In genomic region chr20:49938173-49939163, GRCh38 we compare ENCODE assay signal across 8 cellular contexts. TPM values are rescaled to one million over a fixed set of nuclear protein-coding genes. Genes with fewer than 3 reads are reported as not detected.
DNase-seq lines count a peak whose midpoint lies in the region; ATAC-seq and TF ChIP-seq lines count a peak whose summit lies in the region.

No MANE protein-coding gene starts in this region.

- H3K4me1 ChIP-seq in testis = peaks cover 22% of the 10 kb centered on the region

- intact Hi-C loops in testis (cut with DNase I; ENCODE audit: low total_unique reads) = no loop called here

- no peak for ATAC-seq in activated CD8-positive, alpha-beta memory T cell treated with anti-CD3 and anti-CD28 coated beads, Interleukin-2, amount 10 ng/mL, durations not matched to agents 7 days and 5 days
- no peak for ATAC-seq in GM18505 (IDR thresholded peaks at IDR 0.05; ENCODE audit: unreplicated experiment)

- TF ChIP-seq POLR2A in testis (IDR thresholded peaks at IDR 0.05) (no peak), GM18505 (IDR thresholded peaks at IDR 0.05; ENCODE audit: borderline replicate concordance, extremely low read depth, insufficient read depth, insufficient read length) (no peak)

- H3K4me1 Mint-ChIP-seq in activated CD8-positive, alpha-beta memory T cell treated with anti-CD3 and anti-CD28 coated beads, Interleukin-2, amount 10 ng/mL, durations not matched to agents 7 days and 5 days = peaks cover 55% of the 10 kb centered on the region

- no peak for DNase-seq in activated CD8-positive, alpha-beta memory T cell treated with anti-CD3 and anti-CD28 coated beads, Interleukin-2, amount 10 ng/mL, durations not matched to agents 7 days and 5 days
- no peak for DNase-seq in activated CD8-positive, alpha-beta memory T cell treated with anti-CD3 and anti-CD28 coated beads for 24 hours
- DNase-seq in amniotic epithelial cell (ENCODE audit: low read depth) (peak; percentile 41), kidney tubule cell (ENCODE audit: low spot score) (peak; percentile 66), testis (peak; percentile 74), LoVo (ENCODE audit: low spot score) (no peak)
- no peak for DNase-seq in central memory CD4-positive, alpha-beta T cell

- H3K9me3 Mint-ChIP-seq in activated CD8-positive, alpha-beta memory T cell treated with anti-CD3 and anti-CD28 coated beads, Interleukin-2, amount 10 ng/mL, durations not matched to agents 7 days and 5 days (ENCODE audit: low read depth) = no peaks in the 10 kb centered on the region

- no peaks in the 10 kb centered on the region for H3K27me3 ChIP-seq in testis

- no peak overlapping the region for H3K4me3 ChIP-seq in testis

- 46% methylated on average over 12 of the region's 12 CpGs for WGBS in testis, 2 donors

- peak overlapping the region; percentile 25 for H3K4me3 Mint-ChIP-seq in activated CD8-positive, alpha-beta memory T cell treated with anti-CD3 and anti-CD28 coated beads, Interleukin-2, amount 10 ng/mL, durations not matched to agents 7 days and 5 days

- H3K27me3 Mint-ChIP-seq in activated CD8-positive, alpha-beta memory T cell treated with anti-CD3 and anti-CD28 coated beads, Interleukin-2, amount 10 ng/mL, durations not matched to agents 7 days and 5 days = no peaks in the 10 kb centered on the region

- no peaks in the 10 kb centered on the region for H3K9me3 ChIP-seq in testis

- H3K36me3 Mint-ChIP-seq in activated CD8-positive, alpha-beta memory T cell treated with anti-CD3 and anti-CD28 coated beads, Interleukin-2, amount 10 ng/mL, durations not matched to agents 7 days and 5 days = peaks cover 24% of the 10 kb centered on the region

- CTCF ChIA-PET in activated CD8-positive, alpha-beta memory T cell treated with anti-CD3 and anti-CD28 coated beads, Interleukin-2, amount 10 ng/mL, durations not matched to agents 7 days and 5 days (lab: Charles Lee) = interaction anchor here (0.7 to 4.4 kb wide), 5 partner anchors 8 to 147 kb away, joined by 3 to 21 read pairs (median 6); no protein-coding TSS in a partner anchor

- peak overlapping the region; percentile 71 for H3K27ac Mint-ChIP-seq in activated CD8-positive, alpha-beta memory T cell treated with anti-CD3 and anti-CD28 coated beads, Interleukin-2, amount 10 ng/mL, durations not matched to agents 7 days and 5 days

- TF ChIP-seq CTCF in testis (IDR thresholded peaks at IDR 0.05) = no peak

- no peaks in the 10 kb centered on the region for H3K36me3 ChIP-seq in testis (ENCODE audit: low read depth, missing control alignments)

- H3K27ac ChIP-seq in testis = peak overlapping the region; percentile 3 to 53

RNA-seq across cellular contexts. Expression of gene RNF114, which starts 2.3 kb away (rescaled TPM):
- 10 to 100 TPM; 65.2 to 74.4 TPM for total RNA-seq in activated CD8-positive, alpha-beta memory T cell treated with anti-CD3 and anti-CD28 coated beads, Interleukin-2, amount 10 ng/mL, durations not matched to agents 7 days and 5 days
- 100 to 1,000 TPM; 472 to 531 TPM for total RNA-seq in testis
- polyA plus RNA-seq in testis (ENCODE audit: insufficient read depth, low read depth, low replicate concordance) = 479 TPM

RNA-seq across cellular contexts. Expression of gene SPATA2, which starts 23.1 kb away (rescaled TPM):
- 10 to 100 TPM; 10.2 to 11.1 TPM for total RNA-seq in activated CD8-positive, alpha-beta memory T cell treated with anti-CD3 and anti-CD28 coated beads, Interleukin-2, amount 10 ng/mL, durations not matched to agents 7 days and 5 days
- total RNA-seq in testis = 10 to 100 TPM; 21.9 to 26.0 TPM
- 30.7 TPM for polyA plus RNA-seq in testis (ENCODE audit: insufficient read depth, low read depth, low replicate concordance)

RNA-seq across cellular contexts. Expression of gene SNAI1, which starts 44.3 kb away (rescaled TPM):
- total RNA-seq in activated CD8-positive, alpha-beta memory T cell treated with anti-CD3 and anti-CD28 coated beads, Interleukin-2, amount 10 ng/mL, durations not matched to agents 7 days and 5 days = under 1 TPM; 0.21 to 0.61 TPM
- 1 to 10 TPM; 7.0 to 7.6 TPM for total RNA-seq in testis
- 4.0 TPM for polyA plus RNA-seq in testis (ENCODE audit: insufficient read depth, low read depth, low replicate concordance)

Comparison
In these comparisons a context has a peak if more than half of its experiments do, and no peak if none do; other contexts are left out.
1. DNase-seq: peak in amniotic epithelial cell (single experiment), kidney tubule cell (single experiment) and testis (single experiment); none in activated CD8-positive, alpha-beta memory T cell treated with anti-CD3 and anti-CD28 coated beads, Interleukin-2, amount 10 ng/mL, durations not matched to agents 7 days and 5 days (single experiment), activated CD8-positive, alpha-beta memory T cell treated with anti-CD3 and anti-CD28 coated beads for 24 hours (single experiment), central memory CD4-positive, alpha-beta T cell (single experiment) and LoVo (single experiment).
2. RNA of gene RNF114, which starts 2.3 kb away (total RNA-seq): 472 to 531 TPM in testis; 65.2 to 74.4 TPM in activated CD8-positive, alpha-beta memory T cell treated with anti-CD3 and anti-CD28 coated beads, Interleukin-2, amount 10 ng/mL, durations not matched to agents 7 days and 5 days; every median in the first group is over 4 times any median in the second.
3. RNA of gene SNAI1, which starts 44.3 kb away (total RNA-seq): 7.0 to 7.6 TPM in testis; 0.21 to 0.61 TPM in activated CD8-positive, alpha-beta memory T cell treated with anti-CD3 and anti-CD28 coated beads, Interleukin-2, amount 10 ng/mL, durations not matched to agents 7 days and 5 days; every median in the first group is over 4 times any median in the second.